In genomic region chr4:155271557-155271956, GRCh38 we compare ENCODE assay signal across 22 cellular contexts.
DNase-seq lines count a peak whose midpoint lies in the region; ATAC-seq, FAIRE-seq and TF ChIP-seq lines count a peak whose summit lies in the region.
"Had no signal": no experiment of that assay in that cellular context is flagged by ENCODE, and none has a peak within 500 bp of the region (broad histone marks: within the 10 kb centered on the region; RNA-seq: fewer than 3 reads in every experiment).

No MANE protein-coding gene starts in this region.

- no peaks in the 10 kb centered on the region for H3K4me1 Mint-ChIP-seq in MCF 10A (ENCODE audit: insufficient read depth, unreplicated experiment)

- no peak overlapping the region for H3K9ac ChIP-seq in neuronal stem cell (ENCODE audit: low read depth, low read length, poor library complexity)

- H4K8ac ChIP-seq in neuronal stem cell (ENCODE audit: low read depth, low read length): no peak overlapping the region

- ATAC-seq in GM18909 (IDR thresholded peaks at IDR 0.05; ENCODE audit: poor library complexity, unreplicated experiment): no peak

- no peaks in the 10 kb centered on the region for H3K27me3 ChIP-seq in breast epithelium
- no peaks in the 10 kb centered on the region for H3K27me3 ChIP-seq in neuronal stem cell (ENCODE audit: control insufficient read depth in 3 of 3, insufficient read depth in 3 of 3, low read depth in 1 of 3, low read length in 3 of 3)
- H3K27me3 ChIP-seq in H7 (ENCODE audit: control insufficient read depth, insufficient read depth, low read length): no peaks in the 10 kb centered on the region
- H3K27me3 ChIP-seq: MG63, SJSA1 had no signal

- H3K27ac Mint-ChIP-seq in MCF 10A (ENCODE audit: low read depth, unreplicated experiment): no peak overlapping the region
- H3K27ac Mint-ChIP-seq: HFFc6 had no signal

- H4K91ac ChIP-seq in neuronal stem cell (ENCODE audit: low read depth, low read length, poor library complexity): no peak overlapping the region

- H3K4me3 ChIP-seq in breast epithelium (no peak overlapping the region), astrocyte of the spinal cord (ENCODE audit: low read depth, low read length) (no peak overlapping the region), fibroblast of pulmonary artery (replicated peaks; ENCODE audit: low read depth, low read length) (no peak overlapping the region), neuronal stem cell (ENCODE audit: low read length in 2 of 2) (no peak overlapping the region), H7 (ENCODE audit: insufficient read depth, low read depth, low read length) (no peak overlapping the region)
- H3K4me3 ChIP-seq: MG63, SJSA1 had no signal

- intact Hi-C loops in MCF 10A (cut with micrococcal nuclease) (no loop called here), breast epithelium (cut with DNase I; ENCODE audit: low total_unique reads) (no loop called here)

- H2AFZ ChIP-seq in neuronal stem cell (ENCODE audit: low read length): no peak overlapping the region

- H3K9me3 ChIP-seq in breast epithelium (peaks cover 5 to 15% of the 10 kb centered on the region in 2 donors), neuronal stem cell (replicated peaks in 1 of 2; ENCODE audit: control insufficient read depth in 2 of 2, insufficient read depth in 1 of 2, low read depth in 1 of 2, low read length in 2 of 2) (no peaks in the 10 kb centered on the region)
- H3K9me3 ChIP-seq: MG63, SJSA1 had no signal

- no peak overlapping the region for H2BK5ac ChIP-seq in neuronal stem cell (ENCODE audit: low read length)

- no peak overlapping the region for H3K23ac ChIP-seq in neuronal stem cell (ENCODE audit: low read depth, low read length, poor library complexity)

- TF ChIP-seq CTCF in MCF 10A (IDR thresholded peaks at IDR 0.05; ENCODE audit: unreplicated experiment) (no peak), breast epithelium (IDR thresholded peaks at IDR 0.05) (no peak), astrocyte of the spinal cord (IDR thresholded peaks at IDR 0.05; ENCODE audit: low read depth, low read length) (no peak), fibroblast of pulmonary artery (IDR thresholded peaks at IDR 0.05; ENCODE audit: low read length, missing control alignments) (no peak), D721Med (IDR thresholded peaks at IDR 0.05; ENCODE audit: insufficient read depth, missing control alignments) (no peak)

- CTCF ChIA-PET in MCF 10A (lab: Yijun Ruan, JAX): no interaction called here

- no peak for FAIRE-seq in D721Med (lab: Jason Lieb, UNC)

- H3K18ac ChIP-seq in neuronal stem cell (ENCODE audit: low read length): no peak overlapping the region

- DNase-seq in MCF 10A (ENCODE audit: unreplicated experiment) (peak; percentile 23), breast epithelium (ENCODE audit: low spot score in 2 of 2) (no peak), astrocyte of the spinal cord (ENCODE audit: low read depth, low spot score) (peak; percentile 1), fibroblast of pulmonary artery (ENCODE audit: low read depth) (peak; percentile 13), neuronal stem cell (ENCODE audit: low spot score) (peak; percentile 11), D721Med (ENCODE audit: insufficient read length, low spot score) (no peak), H7 (no peak)
- DNase-seq: DND-41, GF-D8, HFFc6, KBM-7, MG63, NCI-H1105, NCI-H1694 treated with DMSO at 0.1 percent for 48 hours, NCI-H2171, NCI-H524, OCI-M1 had no signal

- no peak overlapping the region for H2AK5ac ChIP-seq in neuronal stem cell (ENCODE audit: low read depth, low read length)

- H3K36me3 ChIP-seq in breast epithelium (no peaks in the 10 kb centered on the region), neuronal stem cell (replicated peaks in 1 of 2; ENCODE audit: control insufficient read depth in 2 of 2, insufficient read depth in 2 of 2, low read length in 2 of 2) (no peaks in the 10 kb centered on the region), H7 (replicated peaks; ENCODE audit: control insufficient read depth, insufficient read depth, low read length) (no peaks in the 10 kb centered on the region)
- H3K36me3 ChIP-seq: MG63, SJSA1 had no signal

- H3K36me3 Mint-ChIP-seq in MCF 10A (ENCODE audit: insufficient read depth, unreplicated experiment): peaks cover 6% of the 10 kb centered on the region

- peaks cover 15% of the 10 kb centered on the region for H3K9me3 Mint-ChIP-seq in MCF 10A (ENCODE audit: unreplicated experiment)

- H3K4me2 ChIP-seq in neuronal stem cell (ENCODE audit: insufficient read depth, low read length, poor library complexity, severe bottlenecking): no peak overlapping the region

- in situ Hi-C loops in astrocyte of the spinal cord (cut with HindIII; ENCODE audit: low sequenced_read_pairs): no loop called here

- no peaks in the 10 kb centered on the region for H3K27me3 Mint-ChIP-seq in MCF 10A (ENCODE audit: insufficient read depth, unreplicated experiment)

- TF ChIP-seq POLR2A in breast epithelium (IDR thresholded peaks at IDR 0.05): no peak

- H3K4me1 ChIP-seq in breast epithelium: no peaks in the 10 kb centered on the region
- no peaks in the 10 kb centered on the region for H3K4me1 ChIP-seq in neuronal stem cell (ENCODE audit: control insufficient read depth in 2 of 2, insufficient read depth in 1 of 2, low read depth in 1 of 2, low read length in 2 of 2)
- H3K4me1 ChIP-seq: SJSA1 had no signal

- no peak overlapping the region for H2BK12ac ChIP-seq in neuronal stem cell (ENCODE audit: low read length)

- BruUV-seq in MCF 10A (replicated peaks; lab: Mats Ljungman, UMichigan): no TSS peak

- H3K14ac ChIP-seq in neuronal stem cell (ENCODE audit: low read length): no peak overlapping the region

- no peaks in the 10 kb centered on the region for H3K79me1 ChIP-seq in neuronal stem cell (ENCODE audit: low read depth, low read length)

- H3K27ac ChIP-seq in breast epithelium (no peak overlapping the region), neuronal stem cell (replicated peaks; ENCODE audit: low read length) (no peak overlapping the region)
- H3K27ac ChIP-seq: C4-2B, HL-60, RWPE1, SJSA1 had no signal

- H3K4me3 Mint-ChIP-seq in MCF 10A (ENCODE audit: unreplicated experiment): no peak overlapping the region
- H3K4me3 Mint-ChIP-seq: HFFc6 had no signal

- POLR2A ChIA-PET in MCF 10A (lab: Yijun Ruan, JAX): no interaction called here

- WGBS in neuronal stem cell (ENCODE audit: extremely low coverage in 2 of 2, insufficient read length in 2 of 2, insufficient replicate concordance in 1 of 2), 2 donors: no CpG with 5 or more reads among the region's 1 CpG

- H2BK15ac ChIP-seq in neuronal stem cell (ENCODE audit: low read length): no peak overlapping the region

- no peak overlapping the region for H3K4ac ChIP-seq in neuronal stem cell (ENCODE audit: low read length)

- no peak overlapping the region for H2BK120ac ChIP-seq in neuronal stem cell (ENCODE audit: low read depth, low read length)

Comparison
In these comparisons a context has a peak if more than half of its experiments do, and no peak if none do; other contexts are left out.
1. DNase-seq: peak in MCF 10A (single experiment), astrocyte of the spinal cord (single experiment), fibroblast of pulmonary artery (single experiment) and neuronal stem cell (single experiment); none in breast epithelium (0 of 2), D721Med (single experiment) and H7 (single experiment).